Comparison of ENCODE assay signal across 15 cellular contexts in genomic region chr4:98662055-98662453, GRCh38. TPM values are rescaled to one million over a fixed set of nuclear protein-coding genes. Genes with fewer than 3 reads are reported as not detected.
DNase-seq lines count a peak whose midpoint lies in the region; ATAC-seq, FAIRE-seq and TF ChIP-seq lines count a peak whose summit lies in the region.
"Had no signal": no experiment of that assay in that cellular context is flagged by ENCODE, and none has a peak within 500 bp of the region (broad histone marks: within the 10 kb centered on the region; RNA-seq: fewer than 3 reads in every experiment).

No MANE protein-coding gene starts in this region.

- no peak for TF ChIP-seq RAD21 in K562 (CRISPR knock-in tag; conservative IDR thresholded peaks at IDR 0.05 in 1 of 2, IDR thresholded peaks at IDR 0.05 in 1 of 2)

- DNase-seq in activated CD4-positive, alpha-beta T cell treated with anti-CD3 and anti-CD28 coated beads, Interleukin-2, amount 10 ng/mL, durations not matched to agents 7 days and 5 days = no peak
- DNase-seq in activated CD4-positive, alpha-beta T cell treated with anti-CD3 and anti-CD28 coated beads for 1 hour = no peak
- DNase-seq in LNCaP clone FGC (ENCODE audit: low read depth) (no peak), K562 (ENCODE audit: extremely low read depth in 1 of 4, low spot score in 3 of 4) (no peak), spleen (no peak), kidney (no peak), DMS 273 treated with DMSO at 0.1 percent for 48 hours (lab: John Stamatoyannopoulos, UW) (no peak), HT-29 (ENCODE audit: low spot score) (no peak)
- DNase-seq: ACHN; effector CD8-positive, alpha-beta T cell; kidney glomerular epithelial cell; NCI-H1048; ovary; sigmoid colon had no signal

- H3K27me3 Mint-ChIP-seq in activated CD4-positive, alpha-beta T cell treated with anti-CD3 and anti-CD28 coated beads, Interleukin-2, amount 10 ng/mL, durations not matched to agents 7 days and 5 days = no peaks in the 10 kb centered on the region

- no peak for FAIRE-seq in K562 (lab: Jason Lieb, UNC)
- FAIRE-seq in kidney (lab: Jason Lieb, UNC) = no peak

- H2AFZ ChIP-seq in K562 (ENCODE audit: low read depth, low read length) = no peak overlapping the region

- no peak for TF ChIP-seq CTCF in LNCaP clone FGC (IDR thresholded peaks at IDR 0.05; ENCODE audit: control insufficient read depth, extremely low read depth, insufficient read depth)
- TF ChIP-seq CTCF in K562 (IDR thresholded peaks at IDR 0.05 in 2 of 3, conservative IDR thresholded peaks at IDR 0.05 in 1 of 3; ENCODE audit: insufficient read depth in 2 of 3, low read depth in 1 of 3, low read length in 3 of 3) = no peak
- no peak for TF ChIP-seq CTCF in spleen (IDR thresholded peaks at IDR 0.05 in 8 of 11, conservative IDR thresholded peaks at IDR 0.05 in 3 of 11)
- TF ChIP-seq CTCF in kidney (IDR thresholded peaks at IDR 0.05; ENCODE audit: borderline replicate concordance, extremely low read depth, insufficient read depth) = no peak

- H3K27me3 ChIP-seq in K562 (ENCODE audit: control insufficient read depth in 2 of 2, insufficient read depth in 2 of 2, low read length in 2 of 2) (peaks cover 23 to 24% of the 10 kb centered on the region in 2 experiments), spleen (replicated peaks in 1 of 7) (peaks cover 0 to 24% (median 0%) of the 10 kb centered on the region in 7 donors)
- H3K27me3 ChIP-seq: ovary, sigmoid colon had no signal

- H3K9me1 ChIP-seq in K562 (ENCODE audit: control insufficient read depth, insufficient read depth, low read length) = no peaks in the 10 kb centered on the region

- H3K9me3 ChIP-seq in K562 (replicated peaks; ENCODE audit: control insufficient read depth, insufficient read depth, low read depth, low read length) (no peaks in the 10 kb centered on the region), spleen (no peaks in the 10 kb centered on the region), kidney (ENCODE audit: control insufficient read depth in 1 of 2, low read length in 2 of 2) (no peaks in the 10 kb centered on the region)
- H3K9me3 ChIP-seq: ovary, sigmoid colon had no signal

- in situ Hi-C loops in K562 (cut with MboI) = no loop called here

- peaks cover 58% of the 10 kb centered on the region for H3K4me1 Mint-ChIP-seq in activated CD4-positive, alpha-beta T cell treated with anti-CD3 and anti-CD28 coated beads, Interleukin-2, amount 10 ng/mL, durations not matched to agents 7 days and 5 days

- intact Hi-C loops in K562 (cut with micrococcal nuclease) (no loop called here), spleen (cut with DNase I; ENCODE audit: low total_unique reads) (no loop called here), kidney (cut with DNase I) (no loop called here)

- H3K4me1 ChIP-seq in K562 (replicated peaks in 1 of 2; ENCODE audit: control insufficient read depth in 2 of 2, insufficient read depth in 2 of 2, low read length in 2 of 2) (peaks cover 8 to 16% of the 10 kb centered on the region in 2 experiments), spleen (peaks cover 12 to 64% (median 45%) of the 10 kb centered on the region in 6 donors), kidney (ENCODE audit: control insufficient read depth in 1 of 2, insufficient read depth in 1 of 2, low read depth in 1 of 2, low read length in 2 of 2) (peaks cover 0 to 8% of the 10 kb centered on the region in 2 donors)

- H3K4me3 ChIP-seq in LNCaP clone FGC (ENCODE audit: low read depth, low read length) (peak overlapping the region; percentile 19; the same call in 1 of the 2 replicates), K562 (no peak overlapping the region), spleen (no peak overlapping the region), kidney (ENCODE audit: low read length in 2 of 2) (no peak overlapping the region)
- H3K4me3 ChIP-seq: ovary, sigmoid colon had no signal

- H3K4me3 Mint-ChIP-seq in activated CD4-positive, alpha-beta T cell treated with anti-CD3 and anti-CD28 coated beads, Interleukin-2, amount 10 ng/mL, durations not matched to agents 7 days and 5 days = no peak overlapping the region
- H3K4me3 Mint-ChIP-seq: mesothelial cell of epicardium had no signal

- peaks cover 7% of the 10 kb centered on the region for H3K9me3 Mint-ChIP-seq in activated CD4-positive, alpha-beta T cell treated with anti-CD3 and anti-CD28 coated beads, Interleukin-2, amount 10 ng/mL, durations not matched to agents 7 days and 5 days
- H3K9me3 Mint-ChIP-seq: mesothelial cell of epicardium had no signal

- no peak for ATAC-seq in K562

- H3K79me2 ChIP-seq in K562 (ENCODE audit: control insufficient read depth, insufficient read depth, low read length) = no peaks in the 10 kb centered on the region

- H3K27ac ChIP-seq in K562 (ENCODE audit: extremely low read depth, low read depth, low read length) (no peak overlapping the region), spleen (peak overlapping the region in 6 of 8 donors; percentile 65 to 89 (median 83)), kidney (ENCODE audit: low read depth in 2 of 2, low read length in 2 of 2) (no peak overlapping the region)
- H3K27ac ChIP-seq: ovary had no signal

- no peak for TF ChIP-seq POLR2A in K562 (conservative IDR thresholded peaks at IDR 0.05)
- TF ChIP-seq POLR2A in spleen (IDR thresholded peaks at IDR 0.05) = no peak

- H3K36me3 Mint-ChIP-seq in activated CD4-positive, alpha-beta T cell treated with anti-CD3 and anti-CD28 coated beads, Interleukin-2, amount 10 ng/mL, durations not matched to agents 7 days and 5 days (ENCODE audit: low read depth) = peaks cover 11% of the 10 kb centered on the region
- H3K36me3 Mint-ChIP-seq: mesothelial cell of epicardium had no signal

- TF ChIP-seq EP300 in K562 (IDR thresholded peaks at IDR 0.05; ENCODE audit: low read length) = no peak

- no peak overlapping the region for H3K4me2 ChIP-seq in K562 (ENCODE audit: insufficient read depth, low read length)

- CTCF ChIA-PET in activated CD4-positive, alpha-beta T cell treated with anti-CD3 and anti-CD28 coated beads, Interleukin-2, amount 10 ng/mL, durations not matched to agents 7 days and 5 days (lab: Charles Lee) = interaction anchor here (0.7 to 0.8 kb wide), 2 partner anchors 10 to 752 kb away, joined by 3 read pairs; no protein-coding TSS in a partner anchor
- CTCF ChIA-PET in K562 (lab: Yijun Ruan, JAX; ENCODE audit: low intra/inter-chr PET ratio) = no interaction called here

- POLR2A ChIA-PET in activated CD4-positive, alpha-beta T cell treated with anti-CD3 and anti-CD28 coated beads, Interleukin-2, amount 10 ng/mL, durations not matched to agents 7 days and 5 days (lab: Charles Lee) = no interaction called here
- POLR2A ChIA-PET in K562 (lab: Yijun Ruan, JAX) = interaction anchor here (0.5 kb wide), 1 partner anchor 260 kb away, joined by 3 read pairs; no protein-coding TSS in a partner anchor

- peak overlapping the region; percentile 62 for H3K27ac Mint-ChIP-seq in activated CD4-positive, alpha-beta T cell treated with anti-CD3 and anti-CD28 coated beads, Interleukin-2, amount 10 ng/mL, durations not matched to agents 7 days and 5 days

- 10% methylated on average over 4 of the region's 4 CpGs for WGBS in K562 (ENCODE audit: insufficient coverage, low coverage, missing lambda C conversion rate)
- 89 to 95% (median 92%) methylated on average over 4 of the region's 4 CpGs for WGBS in spleen, 5 donors

- H4K20me1 ChIP-seq in K562 (replicated peaks; ENCODE audit: control insufficient read depth, insufficient read depth, low read length) = peaks cover 4% of the 10 kb centered on the region; the same call in 1 of the 2 replicates

- H3K36me3 ChIP-seq in K562 (ENCODE audit: control insufficient read depth, insufficient read depth, low read length) = no peaks in the 10 kb centered on the region
- H3K36me3 ChIP-seq in spleen = no peaks in the 10 kb centered on the region
- no peaks in the 10 kb centered on the region for H3K36me3 ChIP-seq in kidney (ENCODE audit: control insufficient read depth in 1 of 2, insufficient read depth in 2 of 2, low read length in 2 of 2)
- H3K36me3 ChIP-seq: ovary, sigmoid colon had no signal

- no TSS peak for BruUV-seq in K562 (replicated peaks; lab: Mats Ljungman, UMichigan)

- no peak overlapping the region for H3K9ac ChIP-seq in K562 (ENCODE audit: insufficient read depth in 1 of 2, low read depth in 2 of 2, low read length in 2 of 2)
- H3K9ac ChIP-seq in kidney (ENCODE audit: low read length in 2 of 2) = no peak overlapping the region

TF ChIP-seq in K562, 482 proteins besides CTCF, POLR2A, EP300 and RAD21 (continues in another document):
- TF ChIP-seq MTA3 (IDR thresholded peaks at IDR 0.05; ENCODE audit: borderline replicate concordance) = no peak
- no peak for TF ChIP-seq ZNF212 (CRISPR knock-in tag; IDR thresholded peaks at IDR 0.05)
- peak; percentile 84 for TF ChIP-seq CBX2 (IDR thresholded peaks at IDR 0.05; ENCODE audit: insufficient read depth, low read length, poor library complexity, severe bottlenecking)
- TF ChIP-seq TARDBP (IDR thresholded peaks at IDR 0.05) = no peak

RNA-seq across cellular contexts. Expression of gene TSPAN5, which starts 3.6 kb away (rescaled TPM):
- 10 to 100 TPM; 17.4 to 17.6 TPM for total RNA-seq in activated CD4-positive, alpha-beta T cell treated with anti-CD3 and anti-CD28 coated beads, Interleukin-2, amount 10 ng/mL, durations not matched to agents 7 days and 5 days
- total RNA-seq in K562 (2011; cell fraction: chromatin; rRNA removed; ENCODE audit: low replicate concordance) = 1.8 and 1.9 TPM in 2 replicates
- total RNA-seq in K562 (2011; cell fraction: nucleolus; rRNA removed) = 0.79 and 3.2 TPM in 2 replicates
- total RNA-seq in K562 (2011; cell fraction: nucleoplasm; rRNA removed) = 0.59 and 2.9 TPM in 2 replicates
- total RNA-seq in K562 (2014; rRNA removed) (0.61 and 0.86 TPM in 2 replicates), K562 (2014; rRNA removed; fragmentation: Illumina TruSeq; extraction: Trizol) (0.69 and 0.80 TPM in 2 replicates), K562 (2015; rRNA removed; fragmentation: Illumina TruSeq; extraction: Trizol) (0.38 and 0.58 TPM in 2 replicates), K562 (2021) (1.5 TPM in 2 replicates), spleen (10 to 100 TPM; 14.9 to 33.6 (median 25.7) TPM), kidney (6.8 TPM)
- polyA plus RNA-seq in K562 (2011; rRNA removed) (0.60 and 6.6 TPM in 2 replicates), K562 (2014; fragmentation: Illumina TruSeq; extraction: Trizol) (0.88 and 1.1 TPM in 2 replicates), K562 (2014; fragmentation: Nextera tagmentation; extraction: Ambion mirVana) (under 1 TPM; 0.59 to 0.73 TPM), K562 (2014; rRNA removed) (0.62 and 1.2 TPM in 2 replicates), spleen (1 to 10 TPM; 4.6 to 6.5 (median 5.0) TPM), kidney (ENCODE audit: insufficient read depth, low read depth, low replicate concordance) (13.8 TPM)
- polyA plus RNA-seq in K562 (2011; cell fraction: cytosol; rRNA removed) = 0.59 and 3.8 TPM in 2 replicates
- 0.51 and 3.1 TPM in 2 replicates for polyA plus RNA-seq in K562 (2011; cell fraction: nucleus; rRNA removed)
- polyA plus RNA-seq in K562 (2012) = 1.2 and 1.5 TPM in 2 replicates
- 0.93 and 5.2 TPM in 2 replicates for polyA minus RNA-seq in K562 (2011; rRNA and poly(A)+ RNA removed)
- 4.5 TPM in 1 of 2 replicates, not detected in the other for polyA minus RNA-seq in K562 (2011; cell fraction: cytosol; rRNA and poly(A)+ RNA removed)
- polyA minus RNA-seq in K562 (2011; cell fraction: nucleus; rRNA and poly(A)+ RNA removed) = 0.22 and 1.9 TPM in 2 replicates
- 5.6 and 6.2 TPM in 2 replicates for total RNA-seq in HT-29 (2014; rRNA removed; shearing (Covaris generic))

Comparison
In these comparisons a context has a peak if more than half of its experiments do, and no peak if none do; other contexts are left out.
1. H3K27ac ChIP-seq: peak in spleen (6 of 8); none in K562 (single experiment) and kidney (0 of 2).